1 cellular context compared by ENCODE assay signal in the genomic region with DNA sequence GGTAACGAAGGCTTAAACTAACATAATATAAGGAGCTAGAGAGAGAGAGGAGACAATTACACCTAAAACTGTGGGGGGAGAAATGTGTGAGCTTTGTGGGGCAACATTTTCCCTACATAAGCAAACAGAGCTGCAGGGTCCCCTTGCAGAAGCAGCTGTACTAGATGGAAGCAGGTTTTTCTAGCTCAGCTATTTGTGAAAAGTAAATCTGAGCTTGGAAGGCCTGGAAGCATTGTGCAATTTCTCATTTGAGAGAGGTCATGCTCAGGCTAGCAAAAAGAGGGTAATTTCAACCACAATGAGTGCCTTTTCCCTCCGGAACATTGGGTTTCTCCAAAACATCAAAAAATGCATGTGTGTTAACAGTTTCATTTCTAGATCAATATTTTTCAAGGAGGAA.
TF ChIP-seq lines count a peak whose summit lies in the region.

No MANE protein-coding gene starts in this region.

TF ChIP-seq in liver, 16 proteins besides CTCF, POLR2A, EP300 and RAD21 (continued from another document):
- TF ChIP-seq, protein P1, sequence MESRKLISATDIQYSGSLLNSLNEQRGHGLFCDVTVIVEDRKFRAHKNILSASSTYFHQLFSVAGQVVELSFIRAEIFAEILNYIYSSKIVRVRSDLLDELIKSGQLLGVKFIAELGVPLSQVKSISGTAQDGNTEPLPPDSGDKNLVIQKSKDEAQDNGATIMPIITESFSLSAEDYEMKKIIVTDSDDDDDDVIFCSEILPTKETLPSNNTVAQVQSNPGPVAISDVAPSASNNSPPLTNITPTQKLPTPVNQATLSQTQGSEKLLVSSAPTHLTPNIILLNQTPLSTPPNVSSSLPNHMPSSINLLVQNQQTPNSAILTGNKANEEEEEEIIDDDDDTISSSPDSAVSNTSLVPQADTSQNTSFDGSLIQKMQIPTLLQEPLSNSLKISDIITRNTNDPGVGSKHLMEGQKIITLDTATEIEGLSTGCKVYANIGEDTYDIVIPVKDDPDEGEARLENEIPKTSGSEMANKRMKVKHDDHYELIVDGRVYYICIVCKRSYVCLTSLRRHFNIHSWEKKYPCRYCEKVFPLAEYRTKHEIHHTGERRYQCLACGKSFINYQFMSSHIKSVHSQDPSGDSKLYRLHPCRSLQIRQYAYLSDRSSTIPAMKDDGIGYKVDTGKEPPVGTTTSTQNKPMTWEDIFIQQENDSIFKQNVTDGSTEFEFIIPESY (IDR thresholded peaks at IDR 0.05), result no peak
TF ChIP-seq in liver: peak in this region for 5.
